Comparison of ENCODE assay signal across 13 cellular contexts in genomic region chr6:167142433-167142761, GRCh38. TPM values are rescaled to one million over a fixed set of nuclear protein-coding genes. Genes with fewer than 3 reads are reported as not detected.
DNase-seq lines count a peak whose midpoint lies in the region; ATAC-seq and TF ChIP-seq lines count a peak whose summit lies in the region.
"Had no signal": no experiment of that assay in that cellular context is flagged by ENCODE, and none has a peak within 500 bp of the region (broad histone marks: within the 10 kb centered on the region; RNA-seq: fewer than 3 reads in every experiment).

No MANE protein-coding gene starts in this region.

- no peak for ATAC-seq in activated CD8-positive, alpha-beta T cell treated with anti-CD3 and anti-CD28 coated beads for 36 hours
- ATAC-seq in activated CD8-positive, alpha-beta T cell treated with anti-CD3 and anti-CD28 coated beads, Interleukin-2, amount 10 ng/mL, durations not matched to agents 7 days and 5 days = no peak

- POLR2A ChIA-PET in activated CD8-positive, alpha-beta T cell treated with anti-CD3 and anti-CD28 coated beads for 36 hours (lab: Charles Lee) = no interaction called here
- POLR2A ChIA-PET in activated CD8-positive, alpha-beta T cell treated with anti-CD3 and anti-CD28 coated beads, Interleukin-2, amount 10 ng/mL, durations not matched to agents 7 days and 5 days (lab: Charles Lee) = no interaction called here
- POLR2A ChIA-PET in OCI-LY7 (lab: Charles Lee) = interaction anchor here (0.7 to 2.4 kb wide), 4 partner anchors 13 to 189 kb away, joined by 3 to 10 read pairs (median 3); no protein-coding TSS in a partner anchor
- POLR2A ChIA-PET in SK-N-SH (lab: Yijun Ruan, JAX) = no interaction called here

- no peaks in the 10 kb centered on the region for H3K79me2 ChIP-seq in OCI-LY7 (ENCODE audit: insufficient read depth, low read depth, low read length)
- no peaks in the 10 kb centered on the region for H3K79me2 ChIP-seq in SK-N-SH (ENCODE audit: insufficient read depth)

- H3K4me1 ChIP-seq in OCI-LY7 (ENCODE audit: insufficient read depth, low read length, poor library complexity, severe bottlenecking) (peaks cover 28% of the 10 kb centered on the region), right atrium auricular region (no peaks in the 10 kb centered on the region), SK-N-SH (ENCODE audit: control insufficient read depth in 1 of 2, insufficient read depth in 2 of 2, low read depth in 1 of 2, low read length in 1 of 2) (peaks cover 0 to 3% of the 10 kb centered on the region in 2 experiments; a peak in 1 of 4 replicates)

- H3K4me2 ChIP-seq in OCI-LY7 (ENCODE audit: low read length) (no peak overlapping the region), SK-N-SH (no peak overlapping the region)

- H3K27ac ChIP-seq in OCI-LY7 (ENCODE audit: low read depth, low read length, poor library complexity, severe bottlenecking) = no peak overlapping the region
- H3K27ac ChIP-seq in right atrium auricular region = no peak overlapping the region
- H3K27ac ChIP-seq in SK-N-SH (ENCODE audit: low read depth in 2 of 2, low read length in 1 of 2) = no peak overlapping the region
- H3K27ac ChIP-seq: RWPE1, SJSA1 had no signal

- H3K27ac Mint-ChIP-seq in activated CD8-positive, alpha-beta T cell treated with anti-CD3 and anti-CD28 coated beads for 36 hours = no peak overlapping the region
- no peak overlapping the region for H3K27ac Mint-ChIP-seq in activated CD8-positive, alpha-beta T cell treated with anti-CD3 and anti-CD28 coated beads, Interleukin-2, amount 10 ng/mL, durations not matched to agents 7 days and 5 days
- H3K27ac Mint-ChIP-seq in glutamatergic neuron (ENCODE audit: unreplicated experiment) = no peak overlapping the region
- H3K27ac Mint-ChIP-seq in type B pancreatic cell = no peak overlapping the region
- H3K27ac Mint-ChIP-seq: HFFc6 had no signal

- intact Hi-C loops in activated CD8-positive, alpha-beta T cell treated with anti-CD3 and anti-CD28 coated beads for 36 hours (cut with micrococcal nuclease) = loop anchor here (5.0 kb wide), 2 partner anchors 140 to 370 kb away; no protein-coding TSS in a partner anchor
- intact Hi-C loops in OCI-LY7 (cut with micrococcal nuclease; ENCODE audit: unreplicated experiment) = loop anchor here (1.0 to 2.0 kb wide), 4 partner anchors 96 to 367 kb away; partner anchors contain the start of gene CEP43

- no peaks in the 10 kb centered on the region for H3F3A ChIP-seq in SK-N-SH (replicated peaks; ENCODE audit: insufficient read depth)

- H3K9me3 Mint-ChIP-seq in activated CD8-positive, alpha-beta T cell treated with anti-CD3 and anti-CD28 coated beads for 36 hours = no peaks in the 10 kb centered on the region
- no peaks in the 10 kb centered on the region for H3K9me3 Mint-ChIP-seq in activated CD8-positive, alpha-beta T cell treated with anti-CD3 and anti-CD28 coated beads, Interleukin-2, amount 10 ng/mL, durations not matched to agents 7 days and 5 days (ENCODE audit: insufficient read depth)
- H3K9me3 Mint-ChIP-seq in glutamatergic neuron (ENCODE audit: unreplicated experiment) (peaks cover 8% of the 10 kb centered on the region), type B pancreatic cell (peaks cover 6% of the 10 kb centered on the region)

- H3K4me3 Mint-ChIP-seq in activated CD8-positive, alpha-beta T cell treated with anti-CD3 and anti-CD28 coated beads for 36 hours = no peak overlapping the region
- H3K4me3 Mint-ChIP-seq in activated CD8-positive, alpha-beta T cell treated with anti-CD3 and anti-CD28 coated beads, Interleukin-2, amount 10 ng/mL, durations not matched to agents 7 days and 5 days = no peak overlapping the region
- H3K4me3 Mint-ChIP-seq in glutamatergic neuron (ENCODE audit: unreplicated experiment) (no peak overlapping the region), type B pancreatic cell (no peak overlapping the region)
- H3K4me3 Mint-ChIP-seq: HFFc6 had no signal

- H3K4me1 Mint-ChIP-seq in activated CD8-positive, alpha-beta T cell treated with anti-CD3 and anti-CD28 coated beads for 36 hours (ENCODE audit: low read depth) = peaks cover 3% of the 10 kb centered on the region
- H3K4me1 Mint-ChIP-seq in activated CD8-positive, alpha-beta T cell treated with anti-CD3 and anti-CD28 coated beads, Interleukin-2, amount 10 ng/mL, durations not matched to agents 7 days and 5 days (ENCODE audit: low read depth) = peaks cover 12% of the 10 kb centered on the region
- peaks cover 26% of the 10 kb centered on the region for H3K4me1 Mint-ChIP-seq in glutamatergic neuron (ENCODE audit: low read depth, unreplicated experiment)
- H3K4me1 Mint-ChIP-seq in type B pancreatic cell (ENCODE audit: unreplicated experiment) = peaks cover 33% of the 10 kb centered on the region

- peak; percentile 20 for TF ChIP-seq CTCF in activated CD8-positive, alpha-beta T cell treated with anti-CD3 and anti-CD28 coated beads for 36 hours (IDR thresholded peaks at IDR 0.05)
- peak; percentile 41; the same call in 1 of the 2 replicates for TF ChIP-seq CTCF in OCI-LY7 (conservative IDR thresholded peaks at IDR 0.05; ENCODE audit: low read length)
- TF ChIP-seq CTCF in glutamatergic neuron (IDR thresholded peaks at IDR 0.05; ENCODE audit: partially characterized antibody, unreplicated experiment) = peak; percentile 1
- TF ChIP-seq CTCF in type B pancreatic cell (conservative IDR thresholded peaks at IDR 0.05) = peak; percentile 9
- peak in 1 of 2 donors; percentile 0 for TF ChIP-seq CTCF in right atrium auricular region (IDR thresholded peaks at IDR 0.05)
- no peak for TF ChIP-seq CTCF in SK-N-SH (IDR thresholded peaks at IDR 0.05)

- no peaks in the 10 kb centered on the region for H3K36me3 ChIP-seq in OCI-LY7 (ENCODE audit: insufficient read depth, low read length)
- no peaks in the 10 kb centered on the region for H3K36me3 ChIP-seq in right atrium auricular region
- no peaks in the 10 kb centered on the region for H3K36me3 ChIP-seq in SK-N-SH (replicated peaks in 1 of 2; ENCODE audit: control insufficient read depth in 1 of 2, insufficient read depth in 2 of 2, low read length in 1 of 2)
- H3K36me3 ChIP-seq: SJSA1 had no signal

- no peak for TF ChIP-seq RAD21 in SK-N-SH (IDR thresholded peaks at IDR 0.05; ENCODE audit: low read length)

- no TSS peak for BruUV-seq in OCI-LY7 (replicated peaks; lab: Mats Ljungman, UMichigan)

- H3K9ac ChIP-seq in SK-N-SH = no peak overlapping the region

- CTCF ChIA-PET in activated CD8-positive, alpha-beta T cell treated with anti-CD3 and anti-CD28 coated beads for 36 hours (lab: Charles Lee) = interaction anchor here (0.7 to 4.5 kb wide), 15 partner anchors 9 to 376 kb away, joined by 3 to 33 read pairs (median 5); partner anchors contain the start of gene CEP43
- CTCF ChIA-PET in activated CD8-positive, alpha-beta T cell treated with anti-CD3 and anti-CD28 coated beads, Interleukin-2, amount 10 ng/mL, durations not matched to agents 7 days and 5 days (lab: Charles Lee) = interaction anchor here (0.6 to 3.7 kb wide), 15 partner anchors 18 to 367 kb away, joined by 3 to 20 read pairs (median 4); partner anchors contain the start of gene CCR6
- CTCF ChIA-PET in OCI-LY7 (lab: Charles Lee; ENCODE audit: unreplicated experiment) = interaction anchor here (0.7 to 1.0 kb wide), 6 partner anchors 9 to 189 kb away, joined by 3 to 8 read pairs (median 4); partner anchors contain the start of gene CCR6
- CTCF ChIA-PET in SK-N-SH (lab: Yijun Ruan, JAX) = interaction anchor here (0.7 to 7.6 kb wide), 34 partner anchors 9 to 741 kb away, joined by 3 to 79 read pairs (median 4); partner anchors contain the start of genes CCR6, CEP43 and RNASET2

- H3K27me3 Mint-ChIP-seq in activated CD8-positive, alpha-beta T cell treated with anti-CD3 and anti-CD28 coated beads for 36 hours = peaks cover 8% of the 10 kb centered on the region
- peaks cover 6% of the 10 kb centered on the region for H3K27me3 Mint-ChIP-seq in activated CD8-positive, alpha-beta T cell treated with anti-CD3 and anti-CD28 coated beads, Interleukin-2, amount 10 ng/mL, durations not matched to agents 7 days and 5 days (ENCODE audit: low read depth)
- H3K27me3 Mint-ChIP-seq in glutamatergic neuron (ENCODE audit: unreplicated experiment) (peaks cover 7% of the 10 kb centered on the region), type B pancreatic cell (peaks cover 44% of the 10 kb centered on the region)

- no peaks in the 10 kb centered on the region for H3K36me3 Mint-ChIP-seq in activated CD8-positive, alpha-beta T cell treated with anti-CD3 and anti-CD28 coated beads for 36 hours (ENCODE audit: low read depth)
- no peaks in the 10 kb centered on the region for H3K36me3 Mint-ChIP-seq in activated CD8-positive, alpha-beta T cell treated with anti-CD3 and anti-CD28 coated beads, Interleukin-2, amount 10 ng/mL, durations not matched to agents 7 days and 5 days (ENCODE audit: low read depth)
- H3K36me3 Mint-ChIP-seq in glutamatergic neuron (ENCODE audit: unreplicated experiment) (peaks cover 11% of the 10 kb centered on the region), type B pancreatic cell (no peaks in the 10 kb centered on the region)

- no peak overlapping the region for H3K4me3 ChIP-seq in OCI-LY7 (ENCODE audit: low read depth, low read length, poor library complexity, severe bottlenecking)
- H3K4me3 ChIP-seq in right atrium auricular region = no peak overlapping the region
- no peak overlapping the region; a peak in 1 of 4 replicates for H3K4me3 ChIP-seq in SK-N-SH (ENCODE audit: low read depth in 2 of 2, low read length in 1 of 2)
- H3K4me3 ChIP-seq: SJSA1 had no signal

- no peak for TF ChIP-seq EP300 in SK-N-SH (IDR thresholded peaks at IDR 0.05; ENCODE audit: borderline replicate concordance in 1 of 2, low read depth in 1 of 2, low read length in 1 of 2)

- H3K27me3 ChIP-seq in right atrium auricular region (no peaks in the 10 kb centered on the region), SK-N-SH (ENCODE audit: insufficient read depth) (0 out of 2 replicates have a peak, but pooled peaks cover 5% of the 10 kb centered on the region)
- H3K27me3 ChIP-seq: SJSA1 had no signal

- WGBS in SK-N-SH (ENCODE audit: low lambda C conversion rate) = 27% methylated on average over 4 of the region's 4 CpGs

- 0 out of 2 replicates have a peak, but pooled peaks cover 4% of the 10 kb centered on the region for H3K9me3 ChIP-seq in OCI-LY7 (ENCODE audit: low read length)
- H3K9me3 ChIP-seq in right atrium auricular region = no peaks in the 10 kb centered on the region
- H3K9me3 ChIP-seq in SK-N-SH = no peaks in the 10 kb centered on the region
- H3K9me3 ChIP-seq: SJSA1 had no signal

- H3K9me2 ChIP-seq in OCI-LY7 (ENCODE audit: insufficient read depth, low read length) (no peaks in the 10 kb centered on the region), SK-N-SH (no peaks in the 10 kb centered on the region)

- H4K20me1 ChIP-seq in OCI-LY7 (ENCODE audit: insufficient read depth, low read length) (no peaks in the 10 kb centered on the region), SK-N-SH (ENCODE audit: insufficient read depth) (no peaks in the 10 kb centered on the region)

- H2AFZ ChIP-seq in OCI-LY7 (ENCODE audit: low read length) = no peak overlapping the region
- no peak overlapping the region for H2AFZ ChIP-seq in SK-N-SH (ENCODE audit: low read depth)

- DNase-seq in activated CD8-positive, alpha-beta T cell treated with anti-CD3 and anti-CD28 coated beads for 36 hours = no peak
- DNase-seq in activated CD8-positive, alpha-beta T cell treated with anti-CD3 and anti-CD28 coated beads, Interleukin-2, amount 10 ng/mL, durations not matched to agents 7 days and 5 days = no peak
- DNase-seq in OCI-LY7 (ENCODE audit: low spot score) (no peak), glutamatergic neuron (no peak), type B pancreatic cell (ENCODE audit: extremely low spot score, unreplicated experiment) (no peak), right atrium auricular region (ENCODE audit: low spot score) (no peak), SK-N-SH (no peak)
- no peak for DNase-seq in central memory CD4-positive, alpha-beta T cell
- DNase-seq: HFFc6, NCI-H1417 treated with DMSO at 0.1 percent for 48 hours had no signal

RNA-seq across cellular contexts. Expression of gene GPR31, which starts 15.4 kb away (rescaled TPM):
- total RNA-seq in activated CD8-positive, alpha-beta T cell treated with anti-CD3 and anti-CD28 coated beads for 36 hours = not detected
- total RNA-seq in activated CD8-positive, alpha-beta T cell treated with anti-CD3 and anti-CD28 coated beads, Interleukin-2, amount 10 ng/mL, durations not matched to agents 7 days and 5 days = not detected
- not detected in 2 replicates for total RNA-seq in OCI-LY7 (2014; rRNA removed; shearing (Covaris generic))
- total RNA-seq in OCI-LY7 (2022) = not detected in 2 replicates
- not detected for total RNA-seq in glutamatergic neuron (ENCODE audit: unreplicated experiment)
- not detected in 2 replicates for total RNA-seq in type B pancreatic cell (ENCODE audit: low replicate concordance)
- total RNA-seq in right atrium auricular region = not detected
- not detected in 2 replicates for polyA plus RNA-seq in SK-N-SH (2012; rRNA removed)
- not detected in 2 replicates for polyA plus RNA-seq in SK-N-SH (2012; cell fraction: cytosol; rRNA removed)
- polyA plus RNA-seq in SK-N-SH (2012; cell fraction: nucleus; rRNA removed) = not detected in 2 replicates
- total RNA-seq: HFFc6, SJSA1 had no signal
- polyA plus RNA-seq: BJ had no signal

RNA-seq across cellular contexts. Expression of gene CCR6, which starts 19.5 kb away (rescaled TPM):
- under 1 TPM in 1 of 2 experiments, not detected in 1; 0.23 TPM for total RNA-seq in activated CD8-positive, alpha-beta T cell treated with anti-CD3 and anti-CD28 coated beads for 36 hours
- total RNA-seq in activated CD8-positive, alpha-beta T cell treated with anti-CD3 and anti-CD28 coated beads, Interleukin-2, amount 10 ng/mL, durations not matched to agents 7 days and 5 days = 1 to 10 TPM; 3.8 to 4.4 TPM
- 0.05 and 0.35 TPM in 2 replicates for total RNA-seq in OCI-LY7 (2014; rRNA removed; shearing (Covaris generic))
- total RNA-seq in OCI-LY7 (2022) = 0.10 TPM in 1 of 2 replicates, not detected in the other
- not detected for total RNA-seq in glutamatergic neuron (ENCODE audit: unreplicated experiment)
- not detected in 2 replicates for total RNA-seq in type B pancreatic cell (ENCODE audit: low replicate concordance)
- total RNA-seq in right atrium auricular region = under 1 TPM in 1 of 2 donors, not detected in 1; 0.37 TPM
- not detected in 2 replicates for polyA plus RNA-seq in SK-N-SH (2012; rRNA removed)
- polyA plus RNA-seq in SK-N-SH (2012; cell fraction: cytosol; rRNA removed) = not detected in 2 replicates
- polyA plus RNA-seq in SK-N-SH (2012; cell fraction: nucleus; rRNA removed) = not detected in 2 replicates
- total RNA-seq: HFFc6, SJSA1 had no signal
- polyA plus RNA-seq: BJ had no signal
